In the genomic region with DNA sequence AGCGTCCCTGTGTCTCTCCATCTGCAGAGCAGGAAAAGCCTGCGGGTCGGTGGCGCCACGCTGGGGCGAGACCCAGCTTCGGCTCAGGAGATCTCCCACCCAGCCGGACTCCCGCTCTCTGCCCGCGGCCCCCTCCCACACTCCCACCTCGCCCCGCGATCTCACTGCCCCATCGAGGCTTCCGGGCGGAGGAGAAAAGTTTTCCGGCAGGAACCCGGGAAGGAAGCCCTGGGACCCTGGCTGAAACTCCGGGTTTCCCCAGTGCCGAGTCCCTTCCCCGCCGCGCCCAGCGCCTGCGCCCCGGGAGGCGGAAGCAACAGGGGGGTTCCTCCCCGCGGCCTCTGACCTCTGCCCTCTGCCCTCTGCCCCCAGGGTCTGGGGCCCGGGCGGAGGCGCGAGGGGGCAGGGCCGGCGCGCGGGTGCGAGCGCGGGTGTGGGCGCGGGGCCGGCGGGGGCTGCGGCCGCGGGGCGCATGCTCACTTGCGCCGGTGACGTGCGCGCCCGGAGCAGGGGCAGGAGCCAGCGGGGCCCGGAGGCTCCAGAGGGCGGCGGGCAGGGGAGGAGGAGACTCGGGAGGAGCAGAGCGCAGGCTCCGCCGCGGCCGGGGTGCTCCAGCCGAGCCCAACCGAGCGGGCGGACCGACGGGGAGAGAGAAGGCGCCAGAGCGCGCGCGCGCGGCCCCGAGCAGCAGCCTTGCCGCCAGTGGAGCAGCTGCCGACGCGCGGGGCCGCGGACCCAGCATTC, we compare ENCODE assay signal across 8 cellular contexts. TPM values are rescaled to one million over a fixed set of nuclear protein-coding genes. Genes with fewer than 3 reads are reported as not detected.
DNase-seq lines count a peak whose midpoint lies in the region; ATAC-seq and TF ChIP-seq lines count a peak whose summit lies in the region.

A gene (plus strand): TSS at position 541 of the 744 bp plus-strand sequence. CDS start 379 bp downstream, outside the sequence.

- peak within 1 kb of the TSS; percentile 72 for H3K4me3 ChIP-seq in IMR-90 (ENCODE audit: insufficient read depth, low read depth, low read length)
- peak within 1 kb of the TSS; percentile 98 for H3K4me3 ChIP-seq in RWPE2 (ENCODE audit: severe bottlenecking)
- H3K4me3 ChIP-seq in fibroblast of mammary gland (ENCODE audit: control insufficient read depth, low read depth, low read length): peak within 1 kb of the TSS; percentile 66

- BruUV-seq in IMR-90 (replicated peaks; lab: Mats Ljungman, UMichigan): no TSS peak

- H3K18ac ChIP-seq in IMR-90 (ENCODE audit: low read depth, low read length): peak within 1 kb of the TSS; percentile 48; the same call in 1 of the 2 replicates

- H3K9me1 ChIP-seq in IMR-90 (ENCODE audit: insufficient read depth, low read length): peaks cover 11% of the 10 kb centered on the region

- TF ChIP-seq RAD21 in IMR-90 (IDR thresholded peaks at IDR 0.05; ENCODE audit: low read length): peak; percentile 28; the same call in 1 of the 2 replicates

- in situ Hi-C loops in IMR-90 (cut with MboI; ENCODE audit: low sequenced_read_pairs): no loop called here

- peak within 1 kb of the TSS; percentile 27 for H2AK5ac ChIP-seq in IMR-90 (ENCODE audit: low read depth, low read length)

- H3K4me1 ChIP-seq in IMR-90 (ENCODE audit: control insufficient read depth, insufficient read depth, low read length) (peaks cover 14% of the 10 kb centered on the region), RWPE2 (ENCODE audit: insufficient read depth, poor library complexity, severe bottlenecking) (peaks cover 11% of the 10 kb centered on the region)

- POLR2A ChIA-PET in IMR-90 (lab: Charles Lee; ENCODE audit: unreplicated experiment): no interaction called here

- no peaks in the 10 kb centered on the region for H3K36me3 ChIP-seq in IMR-90 (ENCODE audit: control insufficient read depth, insufficient read depth, low read length)
- H3K36me3 ChIP-seq in RWPE2 (ENCODE audit: low read depth): no peaks in the 10 kb centered on the region

- peak within 1 kb of the TSS; percentile 96 for H2AFZ ChIP-seq in IMR-90 (replicated peaks; ENCODE audit: low read length, poor library complexity)

- H3K9me3 ChIP-seq in IMR-90 (ENCODE audit: control insufficient read depth, insufficient read depth, low read length): no peaks in the 10 kb centered on the region
- no peaks in the 10 kb centered on the region for H3K9me3 ChIP-seq in RWPE2 (ENCODE audit: severe bottlenecking)

- H4K20me1 ChIP-seq in IMR-90 (ENCODE audit: insufficient read depth, low read length): peaks cover 20% of the 10 kb centered on the region; the same call in 1 of the 2 replicates

- H3K23ac ChIP-seq in IMR-90 (ENCODE audit: low read depth, low read length): peak within 1 kb of the TSS; percentile 82; the same call in 1 of the 2 replicates

- peak within 1 kb of the TSS; percentile 87 for H3K4me3 Mint-ChIP-seq in activated T-helper 2 cell treated with anti-CD3 and anti-CD28 coated beads, Interferon-gamma antibody, Interleukin-2, Interleukin-4, amounts not matched to agents 10 μg/mL and 5 μg/mL and 100 μg/mL, durations not matched to agents 14 hours and 24 hours and 36 hours (ENCODE audit: low read depth)
- H3K4me3 Mint-ChIP-seq in natural killer cell: peak within 1 kb of the TSS; percentile 95
- peak within 1 kb of the TSS; percentile 89 to 93 for H3K4me3 Mint-ChIP-seq in stimulated activated naive B cell treated with anti-CD40 and anti-IgM and Interleukin-4, amounts not matched to agents 10 μg/mL and 1 μg/mL and 100 μg/mL, for 72 hours

- peak within 1 kb of the TSS; percentile 60; the same call in 1 of the 2 replicates for H4K91ac ChIP-seq in IMR-90 (ENCODE audit: insufficient read depth, low read depth, low read length)

- ATAC-seq in GM21528 (IDR thresholded peaks at IDR 0.05; ENCODE audit: low FRiP score, unreplicated experiment) (peak; percentile 79), IMR-90 (ENCODE audit: low read depth) (peak; percentile 96), RWPE2 (ENCODE audit: low read depth) (peak; percentile 88), natural killer cell (peak; percentile 82 to 84 (median 84))
- ATAC-seq in stimulated activated naive B cell treated with anti-CD40 and anti-IgM and Interleukin-4, amounts not matched to agents 10 μg/mL and 1 μg/mL and 100 μg/mL, for 72 hours (replicated peaks): peak; percentile 82 to 85

- H3K27me3 ChIP-seq in IMR-90 (ENCODE audit: control insufficient read depth, insufficient read depth, low read length) (no peaks in the 10 kb centered on the region), RWPE2 (ENCODE audit: insufficient read depth, poor library complexity, severe bottlenecking) (no peaks in the 10 kb centered on the region)

- no peaks in the 10 kb centered on the region for H3K27me3 Mint-ChIP-seq in activated T-helper 2 cell treated with anti-CD3 and anti-CD28 coated beads, Interferon-gamma antibody, Interleukin-2, Interleukin-4, amounts not matched to agents 10 μg/mL and 5 μg/mL and 100 μg/mL, durations not matched to agents 14 hours and 24 hours and 36 hours (ENCODE audit: low read depth)
- H3K27me3 Mint-ChIP-seq in natural killer cell (ENCODE audit: low read depth in 2 of 2): no peaks in the 10 kb centered on the region
- H3K27me3 Mint-ChIP-seq in stimulated activated naive B cell treated with anti-CD40 and anti-IgM and Interleukin-4, amounts not matched to agents 10 μg/mL and 1 μg/mL and 100 μg/mL, for 72 hours: no peaks in the 10 kb centered on the region

- H3K27ac ChIP-seq in IMR-90 (ENCODE audit: insufficient read depth, low read length) (peak within 1 kb of the TSS; percentile 40), RWPE2 (ENCODE audit: poor library complexity, severe bottlenecking) (peak within 1 kb of the TSS; percentile 31)

- no peaks in the 10 kb centered on the region for H3K9me3 Mint-ChIP-seq in activated T-helper 2 cell treated with anti-CD3 and anti-CD28 coated beads, Interferon-gamma antibody, Interleukin-2, Interleukin-4, amounts not matched to agents 10 μg/mL and 5 μg/mL and 100 μg/mL, durations not matched to agents 14 hours and 24 hours and 36 hours
- H3K9me3 Mint-ChIP-seq in natural killer cell: no peaks in the 10 kb centered on the region
- H3K9me3 Mint-ChIP-seq in stimulated activated naive B cell treated with anti-CD40 and anti-IgM and Interleukin-4, amounts not matched to agents 10 μg/mL and 1 μg/mL and 100 μg/mL, for 72 hours: no peaks in the 10 kb centered on the region

- H3K79me1 ChIP-seq in IMR-90 (ENCODE audit: low read depth in 1 of 2, low read length in 2 of 2): peaks cover 20 to 33% of the 10 kb centered on the region in 2 experiments

- peak within 1 kb of the TSS; percentile 77 for H4K5ac ChIP-seq in IMR-90 (ENCODE audit: low read depth, low read length)

- TF ChIP-seq CTCF in IMR-90 (conservative IDR thresholded peaks at IDR 0.05; ENCODE audit: low read depth, low read length) (no peak), RWPE2 (IDR thresholded peaks at IDR 0.05; ENCODE audit: poor library complexity, severe bottlenecking) (no peak), fibroblast of mammary gland (conservative IDR thresholded peaks at IDR 0.05; ENCODE audit: control insufficient read depth, insufficient read depth, low read depth, low read length) (no peak), natural killer cell (IDR thresholded peaks at IDR 0.05) (no peak)

- 3% methylated on average over 6 of the region's 86 CpGs; no CpG with 5 or more reads in 1 of the 2 experiments for WGBS in IMR-90 (ENCODE audit: extremely low coverage in 2 of 2, insufficient read length in 1 of 2), 2 experiments

- peak within 1 kb of the TSS; percentile 54 for H2BK120ac ChIP-seq in IMR-90 (ENCODE audit: low read depth, low read length)

- CTCF ChIA-PET in IMR-90 (lab: Yijun Ruan, JAX): no interaction called here

- H4K8ac ChIP-seq in IMR-90 (ENCODE audit: low read depth in 2 of 2, low read length in 2 of 2): peak within 1 kb of the TSS; percentile 66 to 86

- peak within 1 kb of the TSS; percentile 43 for H3K56ac ChIP-seq in IMR-90 (ENCODE audit: extremely low read depth, insufficient read depth, low read length)

- H2BK15ac ChIP-seq in IMR-90 (ENCODE audit: low read depth, low read length): no peak within 1 kb of the TSS; the same call in 2 of the 3 replicates

- peaks cover 4% of the 10 kb centered on the region for H3K36me3 Mint-ChIP-seq in activated T-helper 2 cell treated with anti-CD3 and anti-CD28 coated beads, Interferon-gamma antibody, Interleukin-2, Interleukin-4, amounts not matched to agents 10 μg/mL and 5 μg/mL and 100 μg/mL, durations not matched to agents 14 hours and 24 hours and 36 hours (ENCODE audit: low read depth)
- H3K36me3 Mint-ChIP-seq in natural killer cell: no peaks in the 10 kb centered on the region
- H3K36me3 Mint-ChIP-seq in stimulated activated naive B cell treated with anti-CD40 and anti-IgM and Interleukin-4, amounts not matched to agents 10 μg/mL and 1 μg/mL and 100 μg/mL, for 72 hours: peaks cover 3 to 21% of the 10 kb centered on the region in 2 donors

- dilution Hi-C loops in IMR-90 (cut with HindIII; ENCODE audit: low sequenced_read_pairs, unreplicated experiment): no loop called here

- peaks cover 45% of the 10 kb centered on the region for H3K4me1 Mint-ChIP-seq in activated T-helper 2 cell treated with anti-CD3 and anti-CD28 coated beads, Interferon-gamma antibody, Interleukin-2, Interleukin-4, amounts not matched to agents 10 μg/mL and 5 μg/mL and 100 μg/mL, durations not matched to agents 14 hours and 24 hours and 36 hours (ENCODE audit: low read depth)
- H3K4me1 Mint-ChIP-seq in natural killer cell: peaks cover 41 to 59% of the 10 kb centered on the region in 2 donors
- peaks cover 34 to 51% of the 10 kb centered on the region in 2 donors for H3K4me1 Mint-ChIP-seq in stimulated activated naive B cell treated with anti-CD40 and anti-IgM and Interleukin-4, amounts not matched to agents 10 μg/mL and 1 μg/mL and 100 μg/mL, for 72 hours

- H2AK9ac ChIP-seq in IMR-90 (replicated peaks; ENCODE audit: low read depth, low read length, poor library complexity): peak within 1 kb of the TSS; percentile 91

- peak within 1 kb of the TSS; percentile 76 for H3K14ac ChIP-seq in IMR-90 (replicated peaks; ENCODE audit: low read depth, low read length)

- peak within 1 kb of the TSS; percentile 95 for H3K27ac Mint-ChIP-seq in activated T-helper 2 cell treated with anti-CD3 and anti-CD28 coated beads, Interferon-gamma antibody, Interleukin-2, Interleukin-4, amounts not matched to agents 10 μg/mL and 5 μg/mL and 100 μg/mL, durations not matched to agents 14 hours and 24 hours and 36 hours
- H3K27ac Mint-ChIP-seq in natural killer cell: peak within 1 kb of the TSS; percentile 88 to 89
- H3K27ac Mint-ChIP-seq in stimulated activated naive B cell treated with anti-CD40 and anti-IgM and Interleukin-4, amounts not matched to agents 10 μg/mL and 1 μg/mL and 100 μg/mL, for 72 hours: peak within 1 kb of the TSS; percentile 94

- H3K9ac ChIP-seq in IMR-90 (ENCODE audit: low read depth, low read length): peak within 1 kb of the TSS; percentile 77

- H3K4me2 ChIP-seq in IMR-90 (ENCODE audit: low read depth, low read length): peak within 1 kb of the TSS; percentile 87

- peak; percentile 40 for DNase-seq in DMS53 treated with DMSO at 0.1 percent for 48 hours (lab: John Stamatoyannopoulos, UW; ENCODE audit: unreplicated experiment)
- peak; percentile 91 for DNase-seq in IMR-90
- DNase-seq in RWPE2 (ENCODE audit: low spot score): peak; percentile 85
- peak; percentile 81 for DNase-seq in activated T-helper 2 cell treated with anti-CD3 and anti-CD28 coated beads, Interferon-gamma antibody, Interleukin-2, Interleukin-4, amounts not matched to agents 10 μg/mL and 5 μg/mL and 100 μg/mL, durations not matched to agents 14 hours and 24 hours and 36 hours (ENCODE audit: low spot score)
- DNase-seq in fibroblast of mammary gland (ENCODE audit: low read depth): peak; percentile 84
- peak; percentile 69 for DNase-seq in natural killer cell
- DNase-seq in stimulated activated naive B cell treated with anti-CD40 and anti-IgM and Interleukin-4, amounts not matched to agents 10 μg/mL and 1 μg/mL and 100 μg/mL, for 72 hours: peak; percentile 82

- intact Hi-C loops in IMR-90 (cut with micrococcal nuclease): loop anchor here (2.0 to 5.0 kb wide), 4 partner anchors 21 to 185 kb away; no protein-coding TSS in a partner anchor
- intact Hi-C loops in activated T-helper 2 cell treated with anti-CD3 and anti-CD28 coated beads, Interferon-gamma antibody, Interleukin-2, Interleukin-4, amounts not matched to agents 10 μg/mL and 5 μg/mL and 100 μg/mL, durations not matched to agents 14 hours and 24 hours and 36 hours (cut with micrococcal nuclease): loop anchor here (1.0 to 5.0 kb wide), 4 partner anchors 48 to 1977 kb away; a partner anchor contains a TSS
- intact Hi-C loops in natural killer cell (cut with micrococcal nuclease): no loop called here

- peak; percentile 92 for TF ChIP-seq POLR2A in IMR-90 (IDR thresholded peaks at IDR 0.05; ENCODE audit: low read depth, low read length)

- H2BK20ac ChIP-seq in IMR-90 (ENCODE audit: low read depth, low read length): peak within 1 kb of the TSS; percentile 32

- H3K4ac ChIP-seq in IMR-90 (ENCODE audit: low read depth, low read length): peak within 1 kb of the TSS; percentile 81

- peak within 1 kb of the TSS; percentile 47 for H2BK5ac ChIP-seq in IMR-90 (ENCODE audit: low read depth, low read length, poor library complexity, severe bottlenecking)

RNA-seq across cellular contexts. Expression of the gene that starts here (rescaled TPM):
- total RNA-seq in IMR-90 (2012; rRNA removed) (8.4 and 8.9 TPM in 2 replicates), natural killer cell (10 to 100 TPM; 47.1 to 68.6 (median 50.7) TPM)
- 11.4 and 12.0 TPM in 2 replicates for polyA plus RNA-seq in IMR-90 (2012; rRNA removed)
- 6.7 and 9.4 TPM in 2 replicates for polyA plus RNA-seq in IMR-90 (2012; cell fraction: cytosol; rRNA removed)
- polyA plus RNA-seq in IMR-90 (2012; cell fraction: nucleus; rRNA removed; ENCODE audit: low replicate concordance): 23.7 and 37.4 TPM in 2 replicates
- 72.0 and 75.2 TPM in 2 replicates for total RNA-seq in activated T-helper 2 cell treated with anti-CD3 and anti-CD28 coated beads, Interferon-gamma antibody, Interleukin-2, Interleukin-4, amounts not matched to agents 10 μg/mL and 5 μg/mL and 100 μg/mL, durations not matched to agents 14 hours and 24 hours and 36 hours

Comparison
In these comparisons a context has a peak if more than half of its experiments do, and no peak if none do; other contexts are left out.
1. Peak in every context shown above with its lines: DNase-seq, ATAC-seq, H3K4me3 ChIP-seq and H3K27ac ChIP-seq.
2. DNase-seq: peak in every context shown above with its lines; median percentile 91 in IMR-90; 85 in RWPE2; 84 in fibroblast of mammary gland; 82 in stimulated activated naive B cell treated with anti-CD40 and anti-IgM and Interleukin-4, amounts not matched to agents 10 μg/mL and 1 μg/mL and 100 μg/mL, for 72 hours; 81 in activated T-helper 2 cell treated with anti-CD3 and anti-CD28 coated beads, Interferon-gamma antibody, Interleukin-2, Interleukin-4, amounts not matched to agents 10 μg/mL and 5 μg/mL and 100 μg/mL, durations not matched to agents 14 hours and 24 hours and 36 hours; 69 in natural killer cell; 40 in DMS53 treated with DMSO at 0.1 percent for 48 hours.